8 cellular contexts compared by ENCODE assay signal in genomic region chr9:101533334-101534187, GRCh38. TPM values are rescaled to one million over a fixed set of nuclear protein-coding genes. Genes with fewer than 3 reads are reported as not detected.
DNase-seq lines count a peak whose midpoint lies in the region; ATAC-seq lines count a peak whose summit lies in the region.

A gene with protein sequence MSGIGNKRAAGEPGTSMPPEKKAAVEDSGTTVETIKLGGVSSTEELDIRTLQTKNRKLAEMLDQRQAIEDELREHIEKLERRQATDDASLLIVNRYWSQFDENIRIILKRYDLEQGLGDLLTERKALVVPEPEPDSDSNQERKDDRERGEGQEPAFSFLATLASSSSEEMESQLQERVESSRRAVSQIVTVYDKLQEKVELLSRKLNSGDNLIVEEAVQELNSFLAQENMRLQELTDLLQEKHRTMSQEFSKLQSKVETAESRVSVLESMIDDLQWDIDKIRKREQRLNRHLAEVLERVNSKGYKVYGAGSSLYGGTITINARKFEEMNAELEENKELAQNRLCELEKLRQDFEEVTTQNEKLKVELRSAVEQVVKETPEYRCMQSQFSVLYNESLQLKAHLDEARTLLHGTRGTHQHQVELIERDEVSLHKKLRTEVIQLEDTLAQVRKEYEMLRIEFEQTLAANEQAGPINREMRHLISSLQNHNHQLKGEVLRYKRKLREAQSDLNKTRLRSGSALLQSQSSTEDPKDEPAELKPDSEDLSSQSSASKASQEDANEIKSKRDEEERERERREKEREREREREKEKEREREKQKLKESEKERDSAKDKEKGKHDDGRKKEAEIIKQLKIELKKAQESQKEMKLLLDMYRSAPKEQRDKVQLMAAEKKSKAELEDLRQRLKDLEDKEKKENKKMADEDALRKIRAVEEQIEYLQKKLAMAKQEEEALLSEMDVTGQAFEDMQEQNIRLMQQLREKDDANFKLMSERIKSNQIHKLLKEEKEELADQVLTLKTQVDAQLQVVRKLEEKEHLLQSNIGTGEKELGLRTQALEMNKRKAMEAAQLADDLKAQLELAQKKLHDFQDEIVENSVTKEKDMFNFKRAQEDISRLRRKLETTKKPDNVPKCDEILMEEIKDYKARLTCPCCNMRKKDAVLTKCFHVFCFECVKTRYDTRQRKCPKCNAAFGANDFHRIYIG (plus strand): TSS chr9:101533853. CDS start chr9:101535424, 1,571 bp downstream.

- H3K4me3 ChIP-seq in NT2/D1 (ENCODE audit: insufficient read length, low read depth), result peak within 1 kb of the TSS; percentile 89
- peak within 1 kb of the TSS; percentile 76 for H3K4me3 ChIP-seq in endocrine pancreas (ENCODE audit: control insufficient read depth, insufficient read depth, low read length)
- H3K4me3 ChIP-seq in mesenchymal stem cell (ENCODE audit: insufficient read depth in 1 of 2, low read depth in 1 of 2, low read length in 2 of 2), result peak within 1 kb of the TSS; percentile 74 to 98

- H3K36me3 Mint-ChIP-seq in activated CD8-positive, alpha-beta memory T cell treated with anti-CD3 and anti-CD28 coated beads, Interleukin-2, amount 10 ng/mL, durations not matched to agents 7 days and 5 days, result peaks cover 8% of the 10 kb centered on the region

- peak within 1 kb of the TSS; percentile 68 for H2AFZ ChIP-seq in mesenchymal stem cell (ENCODE audit: low read depth, low read length)

- under 1% methylated on average over 45 of the region's 45 CpGs for WGBS in mesenchymal stem cell

- H3K4me1 ChIP-seq in NT2/D1 (ENCODE audit: insufficient read depth, insufficient read length), result no peaks in the 10 kb centered on the region
- H3K4me1 ChIP-seq in endocrine pancreas (ENCODE audit: control insufficient read depth, insufficient read depth, low read length), result no peaks in the 10 kb centered on the region
- H3K4me1 ChIP-seq in mesenchymal stem cell (ENCODE audit: control insufficient read depth, insufficient read depth, low read depth, low read length), result no peaks in the 10 kb centered on the region

- peaks cover 17% of the 10 kb centered on the region for H3K79me1 ChIP-seq in mesenchymal stem cell (replicated peaks; ENCODE audit: low read length, poor library complexity, severe bottlenecking)

- H2BK15ac ChIP-seq in mesenchymal stem cell (ENCODE audit: low read depth, poor library complexity, severe bottlenecking), result peak within 1 kb of the TSS; percentile 63

- H2BK5ac ChIP-seq in mesenchymal stem cell (ENCODE audit: low read depth, low read length, poor library complexity, severe bottlenecking), result no peak within 1 kb of the TSS

- H3K23ac ChIP-seq in mesenchymal stem cell (ENCODE audit: low read length in 2 of 2), result no peak within 1 kb of the TSS

- peak within 1 kb of the TSS; percentile 97 for H3K27ac Mint-ChIP-seq in activated CD8-positive, alpha-beta memory T cell treated with anti-CD3 and anti-CD28 coated beads, Interleukin-2, amount 10 ng/mL, durations not matched to agents 7 days and 5 days

- H3K14ac ChIP-seq in mesenchymal stem cell (ENCODE audit: low read length in 2 of 2), result peak within 1 kb of the TSS in 1 of 2 experiments; percentile 64

- peak within 1 kb of the TSS; percentile 71 for H2BK120ac ChIP-seq in mesenchymal stem cell (ENCODE audit: low read depth, low read length)

- peak within 1 kb of the TSS in 1 of 2 experiments; percentile 93 for H3K4ac ChIP-seq in mesenchymal stem cell (ENCODE audit: low read depth in 1 of 2, low read length in 2 of 2)

- peak within 1 kb of the TSS; percentile 90 for H3K27ac ChIP-seq in mesenchymal stem cell (ENCODE audit: low read length, poor library complexity, severe bottlenecking)

- peak within 1 kb of the TSS; percentile 83 for H4K91ac ChIP-seq in mesenchymal stem cell (ENCODE audit: low read length)

- H3K9me3 ChIP-seq in NT2/D1 (ENCODE audit: insufficient read depth, low read length) (no peaks in the 10 kb centered on the region), endocrine pancreas (ENCODE audit: control insufficient read depth, low read length) (no peaks in the 10 kb centered on the region), mesenchymal stem cell (ENCODE audit: control insufficient read depth, low read length) (no peaks in the 10 kb centered on the region)

- peak within 1 kb of the TSS; percentile 98 for H4K8ac ChIP-seq in mesenchymal stem cell (ENCODE audit: low read length)

- H3K4me2 ChIP-seq in mesenchymal stem cell (ENCODE audit: low read length, poor library complexity, severe bottlenecking), result peak within 1 kb of the TSS; percentile 79

- H2AK5ac ChIP-seq in mesenchymal stem cell (ENCODE audit: low read length, severe bottlenecking), result no peak within 1 kb of the TSS

- H3K9ac ChIP-seq in NT2/D1 (ENCODE audit: insufficient read length, low read depth) (peak within 1 kb of the TSS; percentile 97), endocrine pancreas (ENCODE audit: control insufficient read depth, insufficient read depth, low read length) (peak within 1 kb of the TSS; percentile 93), mesenchymal stem cell (ENCODE audit: low read length) (peak within 1 kb of the TSS; percentile 97)

- no peak within 1 kb of the TSS for H2BK12ac ChIP-seq in mesenchymal stem cell (ENCODE audit: low read length in 2 of 2)

- H3K9me3 Mint-ChIP-seq in activated CD8-positive, alpha-beta memory T cell treated with anti-CD3 and anti-CD28 coated beads, Interleukin-2, amount 10 ng/mL, durations not matched to agents 7 days and 5 days (ENCODE audit: low read depth), result no peaks in the 10 kb centered on the region

- H3K27me3 ChIP-seq in NT2/D1 (ENCODE audit: insufficient read depth, insufficient read length), result no peaks in the 10 kb centered on the region
- no peaks in the 10 kb centered on the region for H3K27me3 ChIP-seq in endocrine pancreas (ENCODE audit: control insufficient read depth, insufficient read depth, low read length)
- H3K27me3 ChIP-seq in mesenchymal stem cell (ENCODE audit: control insufficient read depth in 1 of 2, insufficient read depth in 1 of 2, low read length in 2 of 2), result no peaks in the 10 kb centered on the region

- H3K36me3 ChIP-seq in NT2/D1 (ENCODE audit: insufficient read depth, insufficient read length, low read length) (peaks cover 33% of the 10 kb centered on the region), endocrine pancreas (ENCODE audit: control insufficient read depth, insufficient read depth, low read length) (no peaks in the 10 kb centered on the region), mesenchymal stem cell (ENCODE audit: control insufficient read depth in 1 of 2, insufficient read depth in 2 of 2, low read depth in 1 of 2, low read length in 2 of 2) (peaks cover 0 to 33% of the 10 kb centered on the region in 2 experiments)

- ATAC-seq in GM21381 (IDR thresholded peaks at IDR 0.05; ENCODE audit: unreplicated experiment), result peak; percentile 98
- ATAC-seq in activated CD8-positive, alpha-beta memory T cell treated with anti-CD3 and anti-CD28 coated beads, Interleukin-2, amount 10 ng/mL, durations not matched to agents 7 days and 5 days, result peak; percentile 96

- CTCF ChIA-PET in activated CD8-positive, alpha-beta memory T cell treated with anti-CD3 and anti-CD28 coated beads, Interleukin-2, amount 10 ng/mL, durations not matched to agents 7 days and 5 days (lab: Charles Lee), result interaction anchor here (0.7 to 5.9 kb wide), 5 partner anchors 34 to 146 kb away, joined by 3 to 31 read pairs (median 3); no protein-coding TSS in a partner anchor

- peak within 1 kb of the TSS; percentile 91 for H3K4me3 Mint-ChIP-seq in activated CD8-positive, alpha-beta memory T cell treated with anti-CD3 and anti-CD28 coated beads, Interleukin-2, amount 10 ng/mL, durations not matched to agents 7 days and 5 days

- H3K4me1 Mint-ChIP-seq in activated CD8-positive, alpha-beta memory T cell treated with anti-CD3 and anti-CD28 coated beads, Interleukin-2, amount 10 ng/mL, durations not matched to agents 7 days and 5 days, result peaks cover 21% of the 10 kb centered on the region

- peak; percentile 99 for DNase-seq in COR-L47 (lab: John Stamatoyannopoulos, UW)
- peak; percentile 71 to 100 (median 97) for DNase-seq in HUDEP-2 (lab: John Stamatoyannopoulos, UW; ENCODE audit: unreplicated experiment in 76 of 76)
- peak; percentile 98 for DNase-seq in NT2/D1 (ENCODE audit: low read depth, low spot score)
- DNase-seq in activated CD8-positive, alpha-beta memory T cell treated with anti-CD3 and anti-CD28 coated beads, Interleukin-2, amount 10 ng/mL, durations not matched to agents 7 days and 5 days, result peak; percentile 99
- DNase-seq in mesenchymal stem cell, result peak; percentile 100
- peak; percentile 98 for DNase-seq in stimulated activated CD8-positive, alpha-beta memory T cell treated with anti-CD3 and anti-CD28 coated beads, Interleukin-12 subunit alpha, Interleukin-12 subunit beta, amount 100 ng/mL, for 4 hours (ENCODE audit: low read depth)

- H3K27me3 Mint-ChIP-seq in activated CD8-positive, alpha-beta memory T cell treated with anti-CD3 and anti-CD28 coated beads, Interleukin-2, amount 10 ng/mL, durations not matched to agents 7 days and 5 days, result peaks cover 3% of the 10 kb centered on the region

- H3K18ac ChIP-seq in mesenchymal stem cell (ENCODE audit: low read depth in 1 of 2, low read length in 2 of 2), result peak within 1 kb of the TSS; percentile 95 to 96

RNA-seq across cellular contexts. Expression of the gene that starts here (rescaled TPM):
- total RNA-seq in activated CD8-positive, alpha-beta memory T cell treated with anti-CD3 and anti-CD28 coated beads, Interleukin-2, amount 10 ng/mL, durations not matched to agents 7 days and 5 days, result 10 to 100 TPM; 39.0 to 40.6 TPM
- 25.4 TPM for polyA plus RNA-seq in mesenchymal stem cell (2013, experiment 1 of 2)
- 22.3 TPM for polyA plus RNA-seq in mesenchymal stem cell (2013, experiment 2 of 2)

Comparison
In these comparisons a context has a peak if more than half of its experiments do, and no peak if none do; other contexts are left out.
1. Peak in every context shown above with its lines: DNase-seq, ATAC-seq, H3K4me3 ChIP-seq and H3K27ac ChIP-seq.